2 cellular contexts compared by ENCODE assay signal in the genomic region with DNA sequence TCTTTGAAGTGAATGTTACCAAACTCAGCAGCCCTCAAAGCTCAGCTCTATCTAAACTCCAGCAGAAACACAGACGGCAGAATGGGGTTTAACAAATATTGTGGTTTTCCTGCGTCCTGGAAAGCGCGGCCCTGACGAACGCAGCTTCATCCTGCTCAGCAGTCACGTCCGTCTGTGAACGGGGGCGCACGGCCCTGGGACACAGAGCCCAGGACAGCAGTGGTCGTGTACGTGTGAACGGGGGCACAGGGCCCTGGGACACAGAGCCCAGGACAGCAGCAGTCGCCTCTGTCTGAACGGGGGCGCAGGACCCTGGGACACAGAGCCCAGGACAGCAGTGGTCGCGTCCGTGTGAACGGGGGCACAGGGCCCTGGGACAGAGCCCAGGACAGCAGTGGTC.
TF ChIP-seq lines count a peak whose summit lies in the region.

No MANE protein-coding gene starts in this region.

TF ChIP-seq in GM23338, 12 proteins besides CTCF, POLR2A, EP300 and RAD21 (continued from another document):
- TF ChIP-seq, protein P1, sequence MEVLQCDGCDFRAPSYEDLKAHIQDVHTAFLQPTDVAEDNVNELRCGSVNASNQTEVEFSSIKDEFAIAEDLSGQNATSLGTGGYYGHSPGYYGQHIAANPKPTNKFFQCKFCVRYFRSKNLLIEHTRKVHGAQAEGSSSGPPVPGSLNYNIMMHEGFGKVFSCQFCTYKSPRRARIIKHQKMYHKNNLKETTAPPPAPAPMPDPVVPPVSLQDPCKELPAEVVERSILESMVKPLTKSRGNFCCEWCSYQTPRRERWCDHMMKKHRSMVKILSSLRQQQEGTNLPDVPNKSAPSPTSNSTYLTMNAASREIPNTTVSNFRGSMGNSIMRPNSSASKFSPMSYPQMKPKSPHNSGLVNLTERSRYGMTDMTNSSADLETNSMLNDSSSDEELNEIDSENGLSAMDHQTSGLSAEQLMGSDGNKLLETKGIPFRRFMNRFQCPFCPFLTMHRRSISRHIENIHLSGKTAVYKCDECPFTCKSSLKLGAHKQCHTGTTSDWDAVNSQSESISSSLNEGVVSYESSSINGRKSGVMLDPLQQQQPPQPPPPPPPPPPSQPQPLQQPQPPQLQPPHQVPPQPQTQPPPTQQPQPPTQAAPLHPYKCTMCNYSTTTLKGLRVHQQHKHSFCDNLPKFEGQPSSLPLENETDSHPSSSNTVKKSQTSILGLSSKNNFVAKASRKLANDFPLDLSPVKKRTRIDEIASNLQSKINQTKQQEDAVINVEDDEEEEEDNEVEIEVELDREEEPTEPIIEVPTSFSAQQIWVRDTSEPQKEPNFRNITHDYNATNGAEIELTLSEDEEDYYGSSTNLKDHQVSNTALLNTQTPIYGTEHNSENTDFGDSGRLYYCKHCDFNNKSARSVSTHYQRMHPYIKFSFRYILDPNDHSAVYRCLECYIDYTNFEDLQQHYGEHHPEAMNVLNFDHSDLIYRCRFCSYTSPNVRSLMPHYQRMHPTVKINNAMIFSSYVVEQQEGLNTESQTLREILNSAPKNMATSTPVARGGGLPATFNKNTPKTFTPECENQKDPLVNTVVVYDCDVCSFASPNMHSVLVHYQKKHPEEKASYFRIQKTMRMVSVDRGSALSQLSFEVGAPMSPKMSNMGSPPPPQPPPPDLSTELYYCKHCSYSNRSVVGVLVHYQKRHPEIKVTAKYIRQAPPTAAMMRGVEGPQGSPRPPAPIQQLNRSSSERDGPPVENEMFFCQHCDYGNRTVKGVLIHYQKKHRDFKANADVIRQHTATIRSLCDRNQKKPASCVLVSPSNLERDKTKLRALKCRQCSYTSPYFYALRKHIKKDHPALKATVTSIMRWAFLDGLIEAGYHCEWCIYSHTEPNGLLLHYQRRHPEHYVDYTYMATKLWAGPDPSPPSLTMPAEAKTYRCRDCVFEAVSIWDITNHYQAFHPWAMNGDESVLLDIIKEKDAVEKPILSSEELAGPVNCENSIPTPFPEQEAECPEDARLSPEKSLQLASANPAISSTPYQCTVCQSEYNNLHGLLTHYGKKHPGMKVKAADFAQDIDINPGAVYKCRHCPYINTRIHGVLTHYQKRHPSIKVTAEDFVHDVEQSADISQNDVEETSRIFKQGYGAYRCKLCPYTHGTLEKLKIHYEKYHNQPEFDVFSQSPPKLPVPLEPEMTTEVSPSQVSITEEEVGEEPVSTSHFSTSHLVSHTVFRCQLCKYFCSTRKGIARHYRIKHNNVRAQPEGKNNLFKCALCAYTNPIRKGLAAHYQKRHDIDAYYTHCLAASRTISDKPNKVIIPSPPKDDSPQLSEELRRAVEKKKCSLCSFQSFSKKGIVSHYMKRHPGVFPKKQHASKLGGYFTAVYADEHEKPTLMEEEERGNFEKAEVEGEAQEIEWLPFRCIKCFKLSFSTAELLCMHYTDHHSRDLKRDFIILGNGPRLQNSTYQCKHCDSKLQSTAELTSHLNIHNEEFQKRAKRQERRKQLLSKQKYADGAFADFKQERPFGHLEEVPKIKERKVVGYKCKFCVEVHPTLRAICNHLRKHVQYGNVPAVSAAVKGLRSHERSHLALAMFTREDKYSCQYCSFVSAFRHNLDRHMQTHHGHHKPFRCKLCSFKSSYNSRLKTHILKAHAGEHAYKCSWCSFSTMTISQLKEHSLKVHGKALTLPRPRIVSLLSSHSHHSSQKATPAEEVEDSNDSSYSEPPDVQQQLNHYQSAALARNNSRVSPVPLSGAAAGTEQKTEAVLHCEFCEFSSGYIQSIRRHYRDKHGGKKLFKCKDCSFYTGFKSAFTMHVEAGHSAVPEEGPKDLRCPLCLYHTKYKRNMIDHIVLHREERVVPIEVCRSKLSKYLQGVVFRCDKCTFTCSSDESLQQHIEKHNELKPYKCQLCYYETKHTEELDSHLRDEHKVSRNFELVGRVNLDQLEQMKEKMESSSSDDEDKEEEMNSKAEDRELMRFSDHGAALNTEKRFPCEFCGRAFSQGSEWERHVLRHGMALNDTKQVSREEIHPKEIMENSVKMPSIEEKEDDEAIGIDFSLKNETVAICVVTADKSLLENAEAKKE (CRISPR knock-in tag; IDR thresholded peaks at IDR 0.05), result no peak
- TF ChIP-seq, protein P2, sequence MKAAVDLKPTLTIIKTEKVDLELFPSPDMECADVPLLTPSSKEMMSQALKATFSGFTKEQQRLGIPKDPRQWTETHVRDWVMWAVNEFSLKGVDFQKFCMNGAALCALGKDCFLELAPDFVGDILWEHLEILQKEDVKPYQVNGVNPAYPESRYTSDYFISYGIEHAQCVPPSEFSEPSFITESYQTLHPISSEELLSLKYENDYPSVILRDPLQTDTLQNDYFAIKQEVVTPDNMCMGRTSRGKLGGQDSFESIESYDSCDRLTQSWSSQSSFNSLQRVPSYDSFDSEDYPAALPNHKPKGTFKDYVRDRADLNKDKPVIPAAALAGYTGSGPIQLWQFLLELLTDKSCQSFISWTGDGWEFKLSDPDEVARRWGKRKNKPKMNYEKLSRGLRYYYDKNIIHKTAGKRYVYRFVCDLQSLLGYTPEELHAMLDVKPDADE (IDR thresholded peaks at IDR 0.05), result no peak
- TF ChIP-seq NANOG (IDR thresholded peaks at IDR 0.05; ENCODE audit: borderline replicate concordance), result no peak
- no peak for TF ChIP-seq ZNF114 (CRISPR knock-in tag; IDR thresholded peaks at IDR 0.05)
- TF ChIP-seq CREB1 (CRISPR knock-in tag; IDR thresholded peaks at IDR 0.05; ENCODE audit: low read depth), result no peak
- no peak for TF ChIP-seq STAT1 (IDR thresholded peaks at IDR 0.05; ENCODE audit: unreplicated experiment)
- no peak for TF ChIP-seq EZH2 (IDR thresholded peaks at IDR 0.05; ENCODE audit: low read depth, unreplicated experiment)

TF ChIP-seq in WTC11, 78 proteins besides CTCF, POLR2A, EP300 and RAD21 (continued from another document):
- TF ChIP-seq E2F4 (CRISPR knock-in tag; IDR thresholded peaks at IDR 0.05; ENCODE audit: borderline replicate concordance, low read depth), result no peak
- no peak for TF ChIP-seq RORB (CRISPR knock-in tag; IDR thresholded peaks at IDR 0.05)
